ENCODE assay signal across 8 cellular contexts in the genomic region with DNA sequence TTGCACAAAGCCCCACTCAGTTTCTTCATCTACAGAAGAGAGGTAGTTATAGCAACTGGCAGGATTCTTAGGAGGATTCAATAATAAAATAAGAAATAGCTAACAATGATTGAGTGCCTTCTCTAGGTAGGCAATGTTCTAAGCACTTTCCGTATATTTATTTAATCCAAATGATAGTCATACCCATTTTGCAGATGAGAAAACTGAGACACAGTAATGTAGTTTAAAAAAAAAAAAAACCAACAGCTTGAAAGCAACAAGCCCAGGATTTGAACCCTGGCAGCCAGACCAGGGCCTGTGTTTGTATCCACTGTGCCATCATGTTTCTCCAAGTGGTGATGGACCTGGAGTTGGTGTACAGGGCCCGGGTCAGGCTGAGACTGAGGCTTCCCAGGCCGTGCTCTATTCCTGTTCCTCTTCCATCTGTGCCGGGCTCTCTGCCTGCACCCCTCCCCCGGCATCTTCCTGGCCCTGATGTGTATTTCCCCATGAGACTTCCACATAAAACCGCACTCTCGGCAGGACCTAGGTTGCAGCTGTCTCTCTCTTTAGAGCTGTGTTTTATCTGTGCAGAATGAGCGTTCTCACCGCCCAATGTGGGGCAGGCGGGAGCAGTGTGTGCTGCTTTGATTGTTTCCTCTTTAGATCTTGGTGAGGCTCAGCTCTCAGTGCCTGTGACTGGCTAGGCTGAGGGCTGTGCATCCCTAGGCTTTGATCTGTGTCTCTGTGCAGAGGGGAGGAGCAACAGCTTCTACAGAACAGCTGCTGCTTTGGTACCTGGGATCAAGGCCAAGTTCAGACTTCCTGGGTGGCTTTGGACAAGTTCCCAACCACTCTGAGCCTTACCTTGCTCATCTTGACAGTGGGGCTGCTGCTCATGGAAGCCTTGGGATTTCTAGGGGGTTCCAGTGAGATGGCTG. TPM values are rescaled to one million over a fixed set of nuclear protein-coding genes. Genes with fewer than 3 reads are reported as not detected.
DNase-seq lines count a peak whose midpoint lies in the region; ATAC-seq and TF ChIP-seq lines count a peak whose summit lies in the region.

No MANE protein-coding gene starts in this region.

- no peaks in the 10 kb centered on the region for H3K36me3 Mint-ChIP-seq in progenitor cell of endocrine pancreas (ENCODE audit: insufficient read depth)

- H3K4me3 Mint-ChIP-seq in progenitor cell of endocrine pancreas (ENCODE audit: low read depth): no peak overlapping the region

- no peaks in the 10 kb centered on the region for H3K27me3 Mint-ChIP-seq in progenitor cell of endocrine pancreas

- intact Hi-C loops in lower leg skin (cut with DNase I; ENCODE audit: low total_unique reads): no loop called here

- H3K27ac Mint-ChIP-seq in progenitor cell of endocrine pancreas: no peak overlapping the region

- WGBS in lower leg skin, 2 donors: 48 to 49% methylated on average over 10 of the region's 10 CpGs

- H3K9me3 Mint-ChIP-seq in progenitor cell of endocrine pancreas (ENCODE audit: low read depth): no peaks in the 10 kb centered on the region

- H3K4me3 ChIP-seq in lower leg skin (ENCODE audit: low read depth, poor library complexity, severe bottlenecking): no peak overlapping the region

- TF ChIP-seq POLR2A in lower leg skin (IDR thresholded peaks at IDR 0.05): no peak

- ATAC-seq in GM19351 (IDR thresholded peaks at IDR 0.05; ENCODE audit: unreplicated experiment) (peak; percentile 75), HG02642 (IDR thresholded peaks at IDR 0.05; ENCODE audit: poor library complexity, unreplicated experiment) (no peak), HG02610 (IDR thresholded peaks at IDR 0.05; ENCODE audit: unreplicated experiment) (no peak)

- DNase-seq in NAMALWA (ENCODE audit: low spot score) (peak; percentile 27), lower leg skin (ENCODE audit: low spot score in 2 of 2) (peak; percentile 29 to 84), progenitor cell of endocrine pancreas (ENCODE audit: low spot score, unreplicated experiment) (no peak)
- peak; percentile 77 for DNase-seq in activated effector memory CD4-positive, alpha-beta T cell treated with anti-CD3 and anti-CD28 coated beads, Interleukin-2, amount 50 U/mL, for 16 hours
- DNase-seq in NK-92 treated with Interleukin-12 subunit alpha and Interleukin-12 subunit beta, amount 100 ng/mL, for 24 hours (lab: John Stamatoyannopoulos, UW): no peak

- H3K4me1 Mint-ChIP-seq in progenitor cell of endocrine pancreas (ENCODE audit: low read depth): peaks cover 6% of the 10 kb centered on the region

- TF ChIP-seq CTCF in lower leg skin (IDR thresholded peaks at IDR 0.05): no peak
- no peak for TF ChIP-seq CTCF in progenitor cell of endocrine pancreas (IDR thresholded peaks at IDR 0.05; ENCODE audit: unreplicated experiment)

RNA-seq across cellular contexts. Expression of a gene that starts 49.5 kb away (rescaled TPM):
- 1 to 10 TPM; 1.8 to 5.2 (median 1.9) TPM for total RNA-seq in lower leg skin
- 2.5 and 2.8 TPM in 2 replicates for total RNA-seq in progenitor cell of endocrine pancreas

Comparison
In these comparisons a context has a peak if more than half of its experiments do, and no peak if none do; other contexts are left out.
1. DNase-seq: peak in NAMALWA (single experiment), activated effector memory CD4-positive, alpha-beta T cell treated with anti-CD3 and anti-CD28 coated beads, Interleukin-2, amount 50 U/mL, for 16 hours (single experiment) and lower leg skin (2 of 2); none in progenitor cell of endocrine pancreas (single experiment) and NK-92 treated with Interleukin-12 subunit alpha and Interleukin-12 subunit beta, amount 100 ng/mL, for 24 hours (single experiment).